ENCODE assay signal across 8 cellular contexts in genomic region chr1:32900371-32900955, GRCh38. TPM values are rescaled to one million over a fixed set of nuclear protein-coding genes. Genes with fewer than 3 reads are reported as not detected.
DNase-seq lines count a peak whose midpoint lies in the region; ATAC-seq and TF ChIP-seq lines count a peak whose summit lies in the region.

No MANE protein-coding gene starts in this region.

- no peak overlapping the region for H2AFZ ChIP-seq in Karpas-422 (ENCODE audit: low read length)

- H3K9me3 ChIP-seq in body of pancreas: no peaks in the 10 kb centered on the region
- no peaks in the 10 kb centered on the region for H3K9me3 ChIP-seq in testis
- H3K9me3 ChIP-seq in Karpas-422 (ENCODE audit: low read length): no peaks in the 10 kb centered on the region

- TF ChIP-seq CTCF in body of pancreas (IDR thresholded peaks at IDR 0.05) (no peak), testis (IDR thresholded peaks at IDR 0.05) (no peak)

- H3K27me3 ChIP-seq in body of pancreas: no peaks in the 10 kb centered on the region
- H3K27me3 ChIP-seq in testis: no peaks in the 10 kb centered on the region
- H3K27me3 ChIP-seq in Karpas-422 (ENCODE audit: low read length): no peaks in the 10 kb centered on the region

- H3K4me3 ChIP-seq in body of pancreas (peak overlapping the region; percentile 21 to 28), testis (peak overlapping the region; percentile 59 to 64), Karpas-422 (ENCODE audit: low read length) (no peak overlapping the region)

- H4K20me1 ChIP-seq in Karpas-422 (ENCODE audit: insufficient read depth, low read depth, low read length): no peaks in the 10 kb centered on the region

- no peak overlapping the region for H3K4me2 ChIP-seq in Karpas-422 (ENCODE audit: low read depth, low read length, poor library complexity, severe bottlenecking)

- WGBS in body of pancreas, 2 donors: 33 to 34% methylated on average over 14 to 22 of the region's 22 CpGs
- 32 to 54% methylated on average over 12 to 21 of the region's 22 CpGs for WGBS in testis, 2 donors

- intact Hi-C loops in body of pancreas (cut with DNase I) (no loop called here), left colon (cut with DNase I, micrococcal nuclease) (no loop called here), testis (cut with DNase I; ENCODE audit: low total_unique reads) (no loop called here)

- H3K4me1 ChIP-seq in body of pancreas: peaks cover 33% of the 10 kb centered on the region
- peaks cover 4% of the 10 kb centered on the region for H3K4me1 ChIP-seq in testis
- no peaks in the 10 kb centered on the region for H3K4me1 ChIP-seq in Karpas-422 (ENCODE audit: low read length)

- peak overlapping the region in 1 of 4 donors; percentile 61 for H3K27ac ChIP-seq in body of pancreas
- H3K27ac ChIP-seq in testis: peak overlapping the region in 1 of 2 donors; percentile 18
- no peak overlapping the region for H3K27ac ChIP-seq in Karpas-422 (ENCODE audit: low read length)

- DNase-seq in NCI-H748 (lab: John Stamatoyannopoulos, UW; ENCODE audit: unreplicated experiment): peak; percentile 12
- no peak for DNase-seq in NCI-H748 treated with DMSO at 0.1 percent for 48 hours (lab: John Stamatoyannopoulos, UW)
- DNase-seq in body of pancreas: peak in 1 of 4 donors; percentile 30
- no peak for DNase-seq in left colon
- no peak for DNase-seq in testis
- no peak for DNase-seq in Karpas-422
- DNase-seq in NCI-H1930 (lab: John Stamatoyannopoulos, UW): no peak

- TF ChIP-seq POLR2A in body of pancreas (IDR thresholded peaks at IDR 0.05) (no peak), testis (IDR thresholded peaks at IDR 0.05) (no peak)

- H3K9me2 ChIP-seq in Karpas-422 (replicated peaks; ENCODE audit: insufficient read depth, low read length): no peaks in the 10 kb centered on the region

- H3K79me2 ChIP-seq in Karpas-422 (ENCODE audit: low read length): no peaks in the 10 kb centered on the region

- no peaks in the 10 kb centered on the region for H3K36me3 ChIP-seq in body of pancreas (replicated peaks in 1 of 2; ENCODE audit: insufficient read depth in 1 of 2, low read depth in 2 of 2)
- H3K36me3 ChIP-seq in testis (ENCODE audit: low read depth, missing control alignments): no peaks in the 10 kb centered on the region
- H3K36me3 ChIP-seq in Karpas-422 (ENCODE audit: insufficient read depth, low read length): no peaks in the 10 kb centered on the region

- no peak for ATAC-seq in body of pancreas
- peak; percentile 4 for ATAC-seq in left colon
- no peak for ATAC-seq in HG03342 (IDR thresholded peaks at IDR 0.05; ENCODE audit: unreplicated experiment)

- H3K9ac ChIP-seq in Karpas-422 (ENCODE audit: low read length): no peak overlapping the region

RNA-seq across cellular contexts. Expression of gene TMEM54, which starts 0.7 kb away (rescaled TPM):
- total RNA-seq in body of pancreas (10 to 100 TPM; 40.2 to 41.2 TPM), left colon (100 to 1,000 TPM; 739 to 855 TPM), testis (10 to 100 TPM; 18.7 to 24.0 TPM)
- polyA plus RNA-seq in testis (ENCODE audit: insufficient read depth, low read depth, low replicate concordance): 23.0 TPM
- total RNA-seq in Karpas-422 (2014; rRNA removed; shearing (Covaris generic); ENCODE audit: low replicate concordance): 1.1 and 4.9 TPM in 2 replicates

RNA-seq across cellular contexts. Expression of gene HPCA, which starts 14.2 kb away (rescaled TPM):
- total RNA-seq in body of pancreas (not detected), left colon (1 to 10 TPM; 1.5 to 1.9 TPM), testis (1 to 10 TPM; 1.7 to 6.1 TPM)
- 8.8 TPM for polyA plus RNA-seq in testis (ENCODE audit: insufficient read depth, low read depth, low replicate concordance)
- not detected in 2 replicates for total RNA-seq in Karpas-422 (2014; rRNA removed; shearing (Covaris generic); ENCODE audit: low replicate concordance)

RNA-seq across cellular contexts. Expression of gene FNDC5, which starts 29.8 kb away (rescaled TPM):
- total RNA-seq in body of pancreas (not detected), left colon (under 1 TPM; 0.22 to 0.85 TPM), testis (10 to 100 TPM in 1 of 2 donors, 1 to 10 TPM in 1; 9.4 to 16.3 TPM)
- 11.3 TPM for polyA plus RNA-seq in testis (ENCODE audit: insufficient read depth, low read depth, low replicate concordance)
- total RNA-seq in Karpas-422 (2014; rRNA removed; shearing (Covaris generic); ENCODE audit: low replicate concordance): not detected in 2 replicates

Comparison
In these comparisons a context has a peak if more than half of its experiments do, and no peak if none do; other contexts are left out.
1. RNA of gene TMEM54, which starts 0.7 kb away (total RNA-seq): 739 to 855 TPM in left colon; 40.2 to 41.2 TPM in body of pancreas, 18.7 to 24.0 TPM in testis and 1.1 to 4.9 TPM in Karpas-422; every median in the first group is over 10 times any median in the second.
2. RNA of gene FNDC5, which starts 29.8 kb away (total RNA-seq): 9.4 to 16.3 TPM in testis; 0.22 to 0.85 TPM in left colon, not detected in body of pancreas and not detected in Karpas-422; every median in the first group is over 4 times any median in the second.